ENCODE assay signal across 8 cellular contexts in genomic region chrX:112695494-112695893, GRCh38. TPM values are rescaled to one million over a fixed set of nuclear protein-coding genes. Genes with fewer than 3 reads are reported as not detected.
"Had no signal": no experiment of that assay in that cellular context is flagged by ENCODE, and none has a peak within 500 bp of the region (broad histone marks: within the 10 kb centered on the region; RNA-seq: fewer than 3 reads in every experiment).

No MANE protein-coding gene starts in this region.

- H3K27ac ChIP-seq: HL-60 had no signal

- ATAC-seq: HepG2, K562 had no signal

- H3K4me1 Mint-ChIP-seq: IgD-negative memory B cell had no signal

- H3K4me3 ChIP-seq: K562 had no signal

- H3K4me3 Mint-ChIP-seq: IgD-negative memory B cell had no signal

- H3K36me3 Mint-ChIP-seq: IgD-negative memory B cell had no signal

- H3K27ac Mint-ChIP-seq: IgD-negative memory B cell had no signal

- DNase-seq: IMR-90, KBM-7 had no signal

- FAIRE-seq: HepG2, HTR-8/SVneo, K562 had no signal

RNA-seq across cellular contexts. Expression of gene LHFPL1, which starts 15.8 kb away (rescaled TPM):
- total RNA-seq: HepG2, HT-29, K562 had no signal
